Comparison of ENCODE assay signal across 17 cellular contexts in genomic region chr18:73461038-73461779, GRCh38.
"Had no signal": no experiment of that assay in that cellular context is flagged by ENCODE, and none has a peak within 500 bp of the region (broad histone marks: within the 10 kb centered on the region; RNA-seq: fewer than 3 reads in every experiment).

No MANE protein-coding gene starts in this region.

- H3K27ac Mint-ChIP-seq: activated CD4-positive, alpha-beta T cell treated with anti-CD3 and anti-CD28 coated beads, Interleukin-2, amount 10 ng/mL, durations not matched to agents 7 days and 5 days; activated naive CD8-positive, alpha-beta T cell treated with anti-CD3 and anti-CD28 coated beads, Interleukin-2, amount 50 U/mL, for 24 hours; T-helper 1 cell treated with Interleukin-12 subunit alpha and Interleukin-12 subunit beta and Interleukin-4 antibody, amounts not matched to agents 30 μg/mL and 1 μg/mL, for 36 hours had no signal

- H3K27me3 ChIP-seq: ascending aorta, stomach, thyroid gland, vagina had no signal

- H3K4me3 Mint-ChIP-seq: activated CD4-positive, alpha-beta T cell treated with anti-CD3 and anti-CD28 coated beads, Interleukin-2, amount 10 ng/mL, durations not matched to agents 7 days and 5 days; activated naive CD8-positive, alpha-beta T cell treated with anti-CD3 and anti-CD28 coated beads, Interleukin-2, amount 50 U/mL, for 24 hours; naive B cell; T-helper 1 cell treated with Interleukin-12 subunit alpha and Interleukin-12 subunit beta and Interleukin-4 antibody, amounts not matched to agents 30 μg/mL and 1 μg/mL, for 36 hours had no signal

- H3K27ac ChIP-seq: ascending aorta, epithelial cell of prostate, stomach, thyroid gland, vagina had no signal

- DNase-seq: activated CD4-positive, alpha-beta T cell treated with anti-CD3 and anti-CD28 coated beads, Interleukin-2, amount 10 ng/mL, durations not matched to agents 7 days and 5 days; activated CD4-positive, CD25-positive, alpha-beta regulatory T cell; activated CD8-positive, alpha-beta memory T cell treated with anti-CD3 and anti-CD28 coated beads for 24 hours; activated naive CD4-positive, alpha-beta T cell treated with Interleukin-2 at 50 U/mL for 16 hours; activated naive CD8-positive, alpha-beta T cell treated with anti-CD3 and anti-CD28 coated beads, Interleukin-2, amount 50 U/mL, for 24 hours; cortex of kidney; effector memory CD4-positive, alpha-beta T cell; hippocampal formation; naive B cell; stimulated activated CD4-positive, alpha-beta T cell treated with anti-CD3 and anti-CD28 coated beads, Interleukin-4, amount 100 ng/mL, for 4 hours; stomach; thyroid gland had no signal

- H3K27me3 Mint-ChIP-seq: activated CD4-positive, alpha-beta T cell treated with anti-CD3 and anti-CD28 coated beads, Interleukin-2, amount 10 ng/mL, durations not matched to agents 7 days and 5 days; activated naive CD8-positive, alpha-beta T cell treated with anti-CD3 and anti-CD28 coated beads, Interleukin-2, amount 50 U/mL, for 24 hours; naive B cell had no signal

- H3K36me3 ChIP-seq: ascending aorta, stomach, thyroid gland, vagina had no signal

- H3K4me3 ChIP-seq: ascending aorta, lung, stomach, thyroid gland, vagina had no signal

- H3K4me1 ChIP-seq: ascending aorta, stomach, thyroid gland, vagina had no signal

- ATAC-seq: activated naive CD8-positive, alpha-beta T cell treated with anti-CD3 and anti-CD28 coated beads, Interleukin-2, amount 50 U/mL, for 24 hours had no signal

- H3K36me3 Mint-ChIP-seq: naive B cell had no signal

- H3K4me1 Mint-ChIP-seq: activated CD4-positive, alpha-beta T cell treated with anti-CD3 and anti-CD28 coated beads, Interleukin-2, amount 10 ng/mL, durations not matched to agents 7 days and 5 days; activated naive CD8-positive, alpha-beta T cell treated with anti-CD3 and anti-CD28 coated beads, Interleukin-2, amount 50 U/mL, for 24 hours; naive B cell had no signal

- H3K9me3 ChIP-seq: ascending aorta, thyroid gland, vagina had no signal

- H3K9me3 Mint-ChIP-seq: activated naive CD8-positive, alpha-beta T cell treated with anti-CD3 and anti-CD28 coated beads, Interleukin-2, amount 50 U/mL, for 24 hours; naive B cell; T-helper 1 cell treated with Interleukin-12 subunit alpha and Interleukin-12 subunit beta and Interleukin-4 antibody, amounts not matched to agents 30 μg/mL and 1 μg/mL, for 36 hours had no signal
